In genomic region chr19:40777795-40778044, GRCh38 we compare ENCODE assay signal across 1 cellular context.
TF ChIP-seq lines count a peak whose summit lies in the region.

No MANE protein-coding gene starts in this region.

TF ChIP-seq in HCT116, 20 proteins besides CTCF, POLR2A, EP300 and RAD21 (continued from another document):
- TF ChIP-seq MAX (IDR thresholded peaks at IDR 0.05): no peak
